ENCODE assay signal across 8 cellular contexts in genomic region chr19:3626473-3627350, GRCh38. TPM values are rescaled to one million over a fixed set of nuclear protein-coding genes. Genes with fewer than 3 reads are reported as not detected.
A peak's percentile ranks its signal among the peaks of the same experiment; 100 is the strongest.
DNase-seq lines count a peak whose midpoint lies in the region; ATAC-seq and TF ChIP-seq lines count a peak whose summit lies in the region.

Gene CACTIN (minus strand): TSS chr19:3626790. CDS start chr19:3626762, 28 bp downstream.

- H3K4me1 ChIP-seq in heart left ventricle = peaks cover 0 to 28% (median 19%) of the 10 kb centered on the region in 12 donors

- peak; percentile 99 for DNase-seq in GM12865 (ENCODE audit: low read depth)
- DNase-seq in NCI-H146 treated with DMSO at 0.1 percent for 48 hours (lab: John Stamatoyannopoulos, UW; ENCODE audit: unreplicated experiment) = peak; percentile 85
- peak; percentile 96 for DNase-seq in amniotic epithelial cell (ENCODE audit: low read depth)
- peak; percentile 98 to 100 (median 99) for DNase-seq in heart left ventricle
- peak; percentile 98 for DNase-seq in pons (ENCODE audit: low spot score)
- peak; percentile 95 for DNase-seq in type B pancreatic cell (ENCODE audit: extremely low spot score, unreplicated experiment)

- H3K9me3 ChIP-seq in heart left ventricle = no peaks in the 10 kb centered on the region

- peak within 1 kb of the TSS; percentile 93 for H3K4me3 Mint-ChIP-seq in type B pancreatic cell

- peaks cover 0 to 31% (median 12%) of the 10 kb centered on the region in 9 donors for H3K36me3 ChIP-seq in heart left ventricle

- ATAC-seq in HG02840 (IDR thresholded peaks at IDR 0.05; ENCODE audit: low FRiP score, unreplicated experiment) = peak; percentile 86
- ATAC-seq in heart left ventricle = peak; percentile 98 to 99 (median 98)

- no peaks in the 10 kb centered on the region for H3K27me3 Mint-ChIP-seq in type B pancreatic cell

- TF ChIP-seq CTCF in GM12865 (IDR thresholded peaks at IDR 0.05; ENCODE audit: insufficient read depth, low read depth, low read length, missing control alignments) (no peak), heart left ventricle (IDR thresholded peaks at IDR 0.05) (peak in 1 of 12 donors; percentile 17), type B pancreatic cell (conservative IDR thresholded peaks at IDR 0.05) (no peak)

- intact Hi-C loops in T-helper 1 cell treated with Interleukin-12 subunit alpha and Interleukin-12 subunit beta and Interleukin-4 antibody, amounts not matched to agents 30 ng/mL and 1 ng/mL, for 36 hours (cut with micrococcal nuclease) = loop anchor here (1.0 to 5.0 kb wide), 10 partner anchors 54 to 846 kb away; partner anchors contain the start of genes FZR1, HDGFL2, HMG20B and MFSD12
- intact Hi-C loops in heart left ventricle (cut with DNase I) = loop anchor here in 1 of 10 donors (2.0 kb wide), 1 partner anchor 54 kb away; the partner anchor contains the start of gene HMG20B

- H3K4me1 Mint-ChIP-seq in type B pancreatic cell (ENCODE audit: unreplicated experiment) = peaks cover 20% of the 10 kb centered on the region

- H3K4me3 ChIP-seq in GM12865 (ENCODE audit: low read depth, low read length) (peak within 1 kb of the TSS; percentile 87), heart left ventricle (peak within 1 kb of the TSS; percentile 78 to 100 (median 88))

- no peaks in the 10 kb centered on the region for H3K27me3 ChIP-seq in heart left ventricle

- H3K27ac Mint-ChIP-seq in type B pancreatic cell = peak within 1 kb of the TSS; percentile 99

- peaks cover 4% of the 10 kb centered on the region for H3K36me3 Mint-ChIP-seq in type B pancreatic cell

- no peaks in the 10 kb centered on the region for H3K9me3 Mint-ChIP-seq in type B pancreatic cell

- H3K27ac ChIP-seq in heart left ventricle = peak within 1 kb of the TSS; percentile 77 to 100 (median 94)

- 0% methylated on average over 46 to 80 of the region's 80 CpGs for whole genome bisulfite sequencing in heart left ventricle, 4 donors

- peak in 1 of 2 donors; percentile 80 for TF ChIP-seq POLR2A in heart left ventricle (IDR thresholded peaks at IDR 0.05)

RNA-seq across cellular contexts. Expression of gene CACTIN, which starts in this region (rescaled TPM):
- 35.4 and 39.2 TPM in 2 replicates for total RNA-seq in T-helper 1 cell treated with Interleukin-12 subunit alpha and Interleukin-12 subunit beta and Interleukin-4 antibody, amounts not matched to agents 30 ng/mL and 1 ng/mL, for 36 hours
- total RNA-seq in heart left ventricle (10 to 100 TPM in 8 of 9 donors, 1 to 10 TPM in 1; 9.8 to 23.4 (median 14.1) TPM), type B pancreatic cell (ENCODE audit: low replicate concordance) (31.6 and 32.4 TPM in 2 replicates)
- polyA plus RNA-seq in heart left ventricle = 10 to 100 TPM; 11.9 to 20.4 TPM

Comparison
In these comparisons a context has a peak if more than half of its experiments do, and no peak if none do; other contexts are left out.
1. Peak in every context shown above with its lines: DNase-seq, ATAC-seq, H3K4me3 ChIP-seq and H3K27ac ChIP-seq.